Comparison of ENCODE assay signal across 29 cellular contexts in genomic region chr3:49032646-49033304, GRCh38. TPM values are rescaled to one million over a fixed set of nuclear protein-coding genes. Genes with fewer than 3 reads are reported as not detected.
DNase-seq lines count a peak whose midpoint lies in the region; ATAC-seq and TF ChIP-seq lines count a peak whose summit lies in the region.
"Had no signal": no experiment of that assay in that cellular context is flagged by ENCODE, and none has a peak within 500 bp of the region (broad histone marks: within the 10 kb centered on the region; RNA-seq: fewer than 3 reads in every experiment).

No MANE protein-coding gene starts in this region.

- H3K9me3 Mint-ChIP-seq in MCF 10A (ENCODE audit: unreplicated experiment) = no peaks in the 10 kb centered on the region
- no peaks in the 10 kb centered on the region for H3K9me3 Mint-ChIP-seq in activated T-helper 17 cell treated with anti-CD3 and anti-CD28 coated beads, Interleukin-2, amount 50 U/mL, for 72 hours
- H3K9me3 Mint-ChIP-seq in CD8-positive, alpha-beta memory T cell = peaks cover 0 to 2% (median 0%) of the 10 kb centered on the region in 5 donors
- H3K9me3 Mint-ChIP-seq: CD8-positive, alpha-beta T cell; endodermal cell had no signal

- H3K4me3 Mint-ChIP-seq in MCF 10A (ENCODE audit: unreplicated experiment) = no peak overlapping the region
- no peak overlapping the region for H3K4me3 Mint-ChIP-seq in activated T-helper 17 cell treated with anti-CD3 and anti-CD28 coated beads, Interleukin-2, amount 50 U/mL, for 72 hours
- H3K4me3 Mint-ChIP-seq in CD8-positive, alpha-beta memory T cell = no peak overlapping the region
- H3K4me3 Mint-ChIP-seq: B cell; CD8-positive, alpha-beta T cell; endodermal cell; naive thymus-derived CD4-positive, alpha-beta T cell had no signal

- H3K27me3 Mint-ChIP-seq in MCF 10A (ENCODE audit: insufficient read depth, unreplicated experiment) = no peaks in the 10 kb centered on the region
- H3K27me3 Mint-ChIP-seq in activated T-helper 17 cell treated with anti-CD3 and anti-CD28 coated beads, Interleukin-2, amount 50 U/mL, for 72 hours = no peaks in the 10 kb centered on the region
- peaks cover 0 to 2% of the 10 kb centered on the region in 2 donors for H3K27me3 Mint-ChIP-seq in CD8-positive, alpha-beta memory T cell
- H3K27me3 Mint-ChIP-seq: B cell; naive thymus-derived CD4-positive, alpha-beta T cell had no signal

- ATAC-seq in activated T-helper 17 cell treated with anti-CD3 and anti-CD28 coated beads, Interleukin-2, amount 50 U/mL, for 72 hours (replicated peaks) = no peak
- no peak for ATAC-seq in HG02763 (IDR thresholded peaks at IDR 0.05; ENCODE audit: unreplicated experiment)
- ATAC-seq: CD8-positive, alpha-beta T cell; esophagus mucosa; foreskin keratinocyte; GM12878; heart right ventricle; lower lobe of right lung; naive thymus-derived CD4-positive, alpha-beta T cell; upper lobe of right lung had no signal

- BruUV-seq in MCF 10A (replicated peaks; lab: Mats Ljungman, UMichigan) = no TSS peak

- peaks cover 0 to 7% of the 10 kb centered on the region in 2 donors for H3K4me1 ChIP-seq in breast epithelium
- H3K4me1 ChIP-seq in CD8-positive, alpha-beta memory T cell (ENCODE audit: insufficient read depth, low read length) = peaks cover 16% of the 10 kb centered on the region

- intact Hi-C loops in MCF 10A (cut with micrococcal nuclease) = no loop called here
- intact Hi-C loops in breast epithelium (cut with DNase I; ENCODE audit: low total_unique reads) = no loop called here

- H3K36me3 ChIP-seq in breast epithelium = peaks cover 4% of the 10 kb centered on the region
- peaks cover 46% of the 10 kb centered on the region for H3K36me3 ChIP-seq in CD8-positive, alpha-beta memory T cell (ENCODE audit: insufficient read depth, low read length)

- H3K4me3 ChIP-seq in breast epithelium (no peak overlapping the region), fibroblast of villous mesenchyme (ENCODE audit: low read depth, low read length) (no peak overlapping the region)
- no peak overlapping the region for H3K4me3 ChIP-seq in CD8-positive, alpha-beta memory T cell (ENCODE audit: low read length)
- H3K4me3 ChIP-seq: GM12878, heart right ventricle, lower lobe of right lung, SJSA1, upper lobe of right lung had no signal

- H3K27ac Mint-ChIP-seq in MCF 10A (ENCODE audit: low read depth, unreplicated experiment) = no peak overlapping the region
- H3K27ac Mint-ChIP-seq in activated T-helper 17 cell treated with anti-CD3 and anti-CD28 coated beads, Interleukin-2, amount 50 U/mL, for 72 hours = peak overlapping the region; percentile 66
- H3K27ac Mint-ChIP-seq in CD8-positive, alpha-beta memory T cell = peak overlapping the region in 3 of 8 donors; percentile 21 to 95 (median 67)
- H3K27ac Mint-ChIP-seq: B cell, endodermal cell had no signal

- POLR2A ChIA-PET in MCF 10A (lab: Yijun Ruan, JAX) = interaction anchor here (0.9 to 1.8 kb wide), 7 partner anchors 9 to 114 kb away, joined by 3 to 14 read pairs (median 4); partner anchors contain the start of genes ARIH2, NDUFAF3, P4HTM and USP19
- POLR2A ChIA-PET in CD8-positive, alpha-beta memory T cell (lab: Charles Lee) = no interaction called here

- H3K27me3 ChIP-seq in breast epithelium = no peaks in the 10 kb centered on the region
- H3K27me3 ChIP-seq in CD8-positive, alpha-beta memory T cell (ENCODE audit: insufficient read depth, low read length, poor library complexity, severe bottlenecking) = no peaks in the 10 kb centered on the region
- H3K27me3 ChIP-seq: foreskin keratinocyte, heart right ventricle, SJSA1, upper lobe of right lung had no signal

- no peak for TF ChIP-seq POLR2A in breast epithelium (IDR thresholded peaks at IDR 0.05)

- H3K27ac ChIP-seq in breast epithelium = no peak overlapping the region
- H3K27ac ChIP-seq in CD8-positive, alpha-beta memory T cell (ENCODE audit: low read depth, low read length) = no peak overlapping the region
- H3K27ac ChIP-seq: foreskin keratinocyte, heart right ventricle, lower lobe of right lung, SJSA1, upper lobe of right lung, VCaP had no signal

- H3K36me3 Mint-ChIP-seq in MCF 10A (ENCODE audit: insufficient read depth, unreplicated experiment) = peaks cover 80% of the 10 kb centered on the region
- H3K36me3 Mint-ChIP-seq in activated T-helper 17 cell treated with anti-CD3 and anti-CD28 coated beads, Interleukin-2, amount 50 U/mL, for 72 hours (ENCODE audit: low read depth) = peaks cover 100% of the 10 kb centered on the region
- peaks cover 0 to 73% (median 12%) of the 10 kb centered on the region in 3 donors for H3K36me3 Mint-ChIP-seq in CD8-positive, alpha-beta memory T cell

- H3K4me1 Mint-ChIP-seq in MCF 10A (ENCODE audit: insufficient read depth, unreplicated experiment) = peaks cover 23% of the 10 kb centered on the region
- H3K4me1 Mint-ChIP-seq in activated T-helper 17 cell treated with anti-CD3 and anti-CD28 coated beads, Interleukin-2, amount 50 U/mL, for 72 hours = peaks cover 9% of the 10 kb centered on the region
- H3K4me1 Mint-ChIP-seq in CD8-positive, alpha-beta memory T cell = peaks cover 18 to 20% (median 19%) of the 10 kb centered on the region in 3 donors

- CTCF ChIA-PET in MCF 10A (lab: Yijun Ruan, JAX) = interaction anchor here (2.9 kb wide), 1 partner anchor 10 kb away, joined by 14 read pairs; the partner anchor contains the start of gene NDUFAF3
- CTCF ChIA-PET in CD8-positive, alpha-beta memory T cell (lab: Charles Lee) = interaction anchor here (1.2 to 2.0 kb wide), 2 partner anchors 11 to 45 kb away, joined by 3 to 11 read pairs; partner anchors contain the start of gene NDUFAF3

- peak; percentile 33 for DNase-seq in MCF 10A (ENCODE audit: unreplicated experiment)
- no peak for DNase-seq in breast epithelium (ENCODE audit: low spot score in 2 of 2)
- peak; percentile 10 for DNase-seq in fibroblast of villous mesenchyme (ENCODE audit: low read depth)
- DNase-seq in activated CD8-positive, alpha-beta memory T cell treated with anti-CD3 and anti-CD28 coated beads for 24 hours = no peak
- no peak for DNase-seq in CD8-positive, alpha-beta memory T cell
- no peak for DNase-seq in NCI-H345 treated with DMSO at 0.1 percent for 48 hours (lab: John Stamatoyannopoulos, UW; ENCODE audit: unreplicated experiment)
- DNase-seq: activated CD4-positive, alpha-beta T cell treated with anti-CD3 and anti-CD28 coated beads for 4 hours; activated T-cell treated with anti-CD3 and anti-CD28 coated beads, Interleukin-2, amount 50 U/mL, for 1 hour; CD8-positive, alpha-beta T cell; endodermal cell; foreskin keratinocyte; heart right ventricle; lower lobe of right lung; naive thymus-derived CD4-positive, alpha-beta T cell; NCI-H1048; NCI-H2107; NCI-H446; NCI-H82; nucleus accumbens; stimulated activated naive CD4-positive, alpha-beta T cell; T1000; upper lobe of right lung had no signal

- H3K9me3 ChIP-seq in breast epithelium = no peaks in the 10 kb centered on the region
- H3K9me3 ChIP-seq in CD8-positive, alpha-beta memory T cell (ENCODE audit: low read length) = no peaks in the 10 kb centered on the region
- H3K9me3 ChIP-seq: heart right ventricle, lower lobe of right lung, SJSA1, upper lobe of right lung had no signal

- TF ChIP-seq CTCF in MCF 10A (IDR thresholded peaks at IDR 0.05; ENCODE audit: unreplicated experiment) (no peak), breast epithelium (IDR thresholded peaks at IDR 0.05) (no peak), fibroblast of villous mesenchyme (IDR thresholded peaks at IDR 0.05; ENCODE audit: insufficient read depth, low read depth, low read length) (no peak)

RNA-seq across cellular contexts. Expression of gene IMPDH2, which starts 3.6 kb away (rescaled TPM):
- 317 and 476 TPM in 2 replicates for total RNA-seq in MCF 10A (2022)
- total RNA-seq in breast epithelium = 100 to 1,000 TPM; 123 to 216 (median 178) TPM
- total RNA-seq in activated T-helper 17 cell treated with anti-CD3 and anti-CD28 coated beads, Interleukin-2, amount 50 U/mL, for 72 hours = 100 to 1,000 TPM; 460 to 479 TPM
- total RNA-seq in fibroblast of villous mesenchyme = 225 and 260 TPM in 2 replicates
- 100 to 1,000 TPM; 448 to 457 TPM for total RNA-seq in CD8-positive, alpha-beta memory T cell
- 76.1 TPM for polyA plus RNA-seq in CD8-positive, alpha-beta memory T cell

RNA-seq across cellular contexts. Expression of gene NDUFAF3, which starts 10.9 kb away (rescaled TPM):
- 77.8 and 86.5 TPM in 2 replicates for total RNA-seq in MCF 10A (2022)
- 100 to 1,000 TPM; 151 to 171 (median 164) TPM for total RNA-seq in breast epithelium
- 10 to 100 TPM; 40.6 to 56.7 TPM for total RNA-seq in activated T-helper 17 cell treated with anti-CD3 and anti-CD28 coated beads, Interleukin-2, amount 50 U/mL, for 72 hours
- 39.3 and 48.3 TPM in 2 replicates for total RNA-seq in fibroblast of villous mesenchyme
- total RNA-seq in CD8-positive, alpha-beta memory T cell = 10 to 100 TPM; 86.3 to 88.8 TPM
- polyA plus RNA-seq in CD8-positive, alpha-beta memory T cell = 217 TPM

RNA-seq across cellular contexts. Expression of gene DALRD3, which starts 14.4 kb away (rescaled TPM):
- total RNA-seq in MCF 10A (2022) (41.8 and 42.7 TPM in 2 replicates), breast epithelium (10 to 100 TPM; 27.5 to 48.4 (median 37.7) TPM), fibroblast of villous mesenchyme (40.6 and 43.2 TPM in 2 replicates)
- 10 to 100 TPM; 20.9 to 21.2 TPM for total RNA-seq in activated T-helper 17 cell treated with anti-CD3 and anti-CD28 coated beads, Interleukin-2, amount 50 U/mL, for 72 hours
- total RNA-seq in CD8-positive, alpha-beta memory T cell = 10 to 100 TPM; 27.9 to 31.7 TPM
- 24.4 TPM for polyA plus RNA-seq in CD8-positive, alpha-beta memory T cell

RNA-seq across cellular contexts. Expression of gene WDR6, which starts 25.6 kb away (rescaled TPM):
- total RNA-seq in MCF 10A (2022) (112 and 116 TPM in 2 replicates), breast epithelium (100 to 1,000 TPM in 2 of 3 donors, 10 to 100 TPM in 1; 57.9 to 143 (median 135) TPM), fibroblast of villous mesenchyme (75.6 and 77.3 TPM in 2 replicates)
- total RNA-seq in activated T-helper 17 cell treated with anti-CD3 and anti-CD28 coated beads, Interleukin-2, amount 50 U/mL, for 72 hours = 100 to 1,000 TPM; 154 to 208 TPM
- 100 to 1,000 TPM; 158 to 167 TPM for total RNA-seq in CD8-positive, alpha-beta memory T cell
- 82.9 TPM for polyA plus RNA-seq in CD8-positive, alpha-beta memory T cell

RNA-seq across cellular contexts. Expression of gene P4HTM, which starts 42.7 kb away (rescaled TPM):
- total RNA-seq in MCF 10A (2022) (18.8 and 26.1 TPM in 2 replicates), breast epithelium (10 to 100 TPM; 29.9 to 59.7 (median 58.7) TPM), fibroblast of villous mesenchyme (23.8 and 26.8 TPM in 2 replicates)
- 10 to 100 TPM; 32.2 to 44.9 TPM for total RNA-seq in activated T-helper 17 cell treated with anti-CD3 and anti-CD28 coated beads, Interleukin-2, amount 50 U/mL, for 72 hours
- total RNA-seq in CD8-positive, alpha-beta memory T cell = 10 to 100 TPM; 28.6 to 33.0 TPM
- polyA plus RNA-seq in CD8-positive, alpha-beta memory T cell = 35.0 TPM

Comparison
In these comparisons a context has a peak if more than half of its experiments do, and no peak if none do; other contexts are left out.
1. DNase-seq: peak in MCF 10A (single experiment) and fibroblast of villous mesenchyme (single experiment); none in breast epithelium (0 of 2), activated CD8-positive, alpha-beta memory T cell treated with anti-CD3 and anti-CD28 coated beads for 24 hours (single experiment), CD8-positive, alpha-beta memory T cell (0 of 5) and NCI-H345 treated with DMSO at 0.1 percent for 48 hours (single experiment).